22 cellular contexts compared by ENCODE assay signal in the genomic region with DNA sequence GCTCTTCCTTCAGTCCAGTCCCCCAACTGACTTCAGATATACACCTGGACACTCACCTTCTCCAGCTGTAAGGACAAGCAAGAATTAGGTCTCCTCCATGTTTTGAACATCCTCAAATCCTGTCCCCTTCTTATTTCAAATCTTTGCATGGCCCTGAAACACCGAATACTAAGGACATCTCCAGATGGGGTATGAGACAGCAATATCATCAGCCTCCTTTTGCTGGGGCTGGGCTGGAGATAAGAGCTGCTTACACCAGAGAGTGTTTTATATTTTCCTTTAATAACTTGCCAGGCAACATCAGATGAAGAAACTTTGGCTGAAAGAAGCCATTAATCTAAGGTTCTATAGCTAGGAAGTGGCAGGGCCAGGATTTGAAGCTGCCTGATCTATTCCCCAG.
"Had no signal": no experiment of that assay in that cellular context is flagged by ENCODE, and none has a peak within 500 bp of the region (broad histone marks: within the 10 kb centered on the region; RNA-seq: fewer than 3 reads in every experiment).

No MANE protein-coding gene starts in this region.

- ATAC-seq: Right ventricle myocardium inferior, SK-N-SH treated with all-trans-retinoic acid at 6 μM for 48 hours had no signal

- DNase-seq: KBM-7; MG63; NCI-H1092; NCI-H1105 treated with DMSO at 0.1 percent for 48 hours; NCI-H1417 treated with DMSO at 0.1 percent for 48 hours; NCI-H146; NCI-H1694 treated with DMSO at 0.1 percent for 48 hours; NCI-H1930; NCI-H2081; NCI-H2107; NCI-H2227 treated with DMSO at 0.1 percent for 48 hours; NCI-H524; NCI-H69; NCI-H774; NK-92 treated with Interleukin-12 subunit alpha and Interleukin-12 subunit beta, amount 100 ng/mL, for 24 hours; PC-9; Peyer's patch; SHP77 treated with DMSO at 0.1 percent for 48 hours; SJCRH30 had no signal

- H3K27me3 ChIP-seq: MG63, Peyer's patch, SJCRH30 had no signal

- H3K27ac ChIP-seq: PC-9, Peyer's patch, SJCRH30 had no signal

- H3K4me1 ChIP-seq: Peyer's patch, SJCRH30 had no signal

- H3K4me3 ChIP-seq: MG63, PC-9, Peyer's patch, SJCRH30 had no signal

- H3K4me2 ChIP-seq: PC-9 had no signal

- H2AFZ ChIP-seq: PC-9 had no signal

- H3K27ac Mint-ChIP-seq: IgD-negative memory B cell had no signal

- H3K9me3 ChIP-seq: MG63, Peyer's patch, SJCRH30 had no signal

- H3K36me3 ChIP-seq: MG63, Peyer's patch, SJCRH30 had no signal
